ENCODE assay signal across 22 cellular contexts in genomic region chr2:70461414-70461813, GRCh38.
"Had no signal": no experiment of that assay in that cellular context is flagged by ENCODE, and none has a peak within 500 bp of the region (broad histone marks: within the 10 kb centered on the region; RNA-seq: fewer than 3 reads in every experiment).

No MANE protein-coding gene starts in this region.

- H3K27ac ChIP-seq: body of pancreas, KMS-11, PC-9, VCaP had no signal

- DNase-seq: activated CD4-positive, alpha-beta memory T cell treated with anti-CD3 and anti-CD28 coated beads, Interleukin-2, amount 10 ng/mL, durations not matched to agents 7 days and 5 days; activated CD4-positive, alpha-beta T cell treated with anti-CD3 and anti-CD28 coated beads, Interleukin-2, amount 50 U/mL, for 1 hour; activated CD4-positive, CD25-positive, alpha-beta regulatory T cell; activated CD8-positive, alpha-beta memory T cell treated with anti-CD3 and anti-CD28 coated beads, Interleukin-2, amount 50 U/mL, for 4 hours; activated naive CD4-positive, alpha-beta T cell treated with anti-CD3 and anti-CD28 coated beads, Interleukin-2, amount 50 U/mL, for 16 hours; activated naive CD8-positive, alpha-beta T cell treated with anti-CD3 and anti-CD28 coated beads, Interleukin-2, amount 10 ng/mL, durations not matched to agents 7 days and 5 days; activated T-cell treated with anti-CD3 and anti-CD28 coated beads, Interleukin-2, amount 50 U/mL, for 72 hours; aorta; body of pancreas; central memory CD4-positive, alpha-beta T cell; MM.1S; NCI-H1048; NCI-H146; NCI-H187 treated with DMSO at 0.1 percent for 48 hours; NCI-H2081 treated with DMSO at 0.1 percent for 48 hours; NCI-H446; NCI-H524; PC-9; SHP77 treated with DMSO at 0.1 percent for 48 hours; T-helper 1 cell had no signal

- H3K9ac ChIP-seq: KMS-11 had no signal

- H2AFZ ChIP-seq: PC-9 had no signal

- H3K27ac Mint-ChIP-seq: activated CD4-positive, alpha-beta memory T cell treated with anti-CD3 and anti-CD28 coated beads, Interleukin-2, amount 10 ng/mL, durations not matched to agents 7 days and 5 days; activated naive CD8-positive, alpha-beta T cell treated with anti-CD3 and anti-CD28 coated beads, Interleukin-2, amount 10 ng/mL, durations not matched to agents 7 days and 5 days; activated T-cell treated with anti-CD3 and anti-CD28 coated beads, Interleukin-2, amount 50 U/mL, for 72 hours had no signal

- ATAC-seq: activated T-cell treated with anti-CD3 and anti-CD28 coated beads, Interleukin-2, amount 50 U/mL, for 72 hours; body of pancreas had no signal

- H3K4me2 ChIP-seq: KMS-11, PC-9 had no signal

- H3K4me3 ChIP-seq: body of pancreas, PC-9 had no signal

- H3K27me3 ChIP-seq: body of pancreas had no signal

- H3K9me3 ChIP-seq: body of pancreas had no signal

- H3K4me3 Mint-ChIP-seq: activated CD4-positive, alpha-beta memory T cell treated with anti-CD3 and anti-CD28 coated beads, Interleukin-2, amount 10 ng/mL, durations not matched to agents 7 days and 5 days; activated naive CD8-positive, alpha-beta T cell treated with anti-CD3 and anti-CD28 coated beads, Interleukin-2, amount 10 ng/mL, durations not matched to agents 7 days and 5 days; activated T-cell treated with anti-CD3 and anti-CD28 coated beads, Interleukin-2, amount 50 U/mL, for 72 hours had no signal

- H3K36me3 Mint-ChIP-seq: activated naive CD8-positive, alpha-beta T cell treated with anti-CD3 and anti-CD28 coated beads, Interleukin-2, amount 10 ng/mL, durations not matched to agents 7 days and 5 days had no signal

- H3K9me3 Mint-ChIP-seq: activated CD4-positive, alpha-beta memory T cell treated with anti-CD3 and anti-CD28 coated beads, Interleukin-2, amount 10 ng/mL, durations not matched to agents 7 days and 5 days; activated naive CD8-positive, alpha-beta T cell treated with anti-CD3 and anti-CD28 coated beads, Interleukin-2, amount 10 ng/mL, durations not matched to agents 7 days and 5 days; activated T-cell treated with anti-CD3 and anti-CD28 coated beads, Interleukin-2, amount 50 U/mL, for 72 hours had no signal
